8 cellular contexts compared by ENCODE assay signal in the genomic region with DNA sequence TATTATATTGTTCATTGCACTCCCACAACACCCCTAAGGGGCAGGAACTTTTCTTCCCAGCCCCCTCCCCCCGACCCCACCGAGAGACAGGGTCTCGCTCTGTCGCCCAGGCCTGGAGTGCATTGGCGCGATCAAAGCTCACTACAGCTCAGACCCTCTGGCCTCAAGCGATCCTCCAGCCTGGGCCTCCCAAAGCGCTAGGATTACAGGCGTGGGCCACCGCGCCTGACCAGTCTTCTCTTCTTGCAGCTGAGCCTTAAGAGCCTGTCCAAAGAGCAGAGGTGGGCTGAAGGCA. TPM values are rescaled to one million over a fixed set of nuclear protein-coding genes. Genes with fewer than 3 reads are reported as not detected.
DNase-seq lines count a peak whose midpoint lies in the region; ATAC-seq, FAIRE-seq and TF ChIP-seq lines count a peak whose summit lies in the region.

No MANE protein-coding gene starts in this region.

- peaks cover 16% of the 10 kb centered on the region for H3K23me2 ChIP-seq in H9 (ENCODE audit: insufficient read length, low read depth, low read length, poor library complexity, severe bottlenecking)

- H4K5ac ChIP-seq in H9 (ENCODE audit: insufficient read length, low read depth, low read length): no peak overlapping the region

- H3K23ac ChIP-seq in H9 (ENCODE audit: insufficient read length, low read depth, low read length): no peak overlapping the region

- no peak for TF ChIP-seq CTCF in H9 (conservative IDR thresholded peaks at IDR 0.05)

- H3K4me3 ChIP-seq in ACC112 (ENCODE audit: low read depth, low read length): peak overlapping the region; percentile 96

- peak overlapping the region; percentile 83 for H2AFZ ChIP-seq in ACC112 (ENCODE audit: low read length, unreplicated experiment)
- H2AFZ ChIP-seq in H9 (ENCODE audit: low read length): no peak overlapping the region

- no peak for DNase-seq in H9
- no peak for DNase-seq in activated naive CD8-positive, alpha-beta T cell treated with anti-CD3 and anti-CD28 coated beads for 36 hours
- DNase-seq in immature natural killer cell: no peak
- DNase-seq in stimulated activated CD4-positive, alpha-beta T cell treated with anti-CD3 and anti-CD28 coated beads, Interleukin-1b, Interleukin-23, amount 100 ng/mL, for 48 hours: no peak
- DNase-seq in iPS-NIHi11 (ENCODE audit: low spot score): no peak
- no peak for DNase-seq in HTR-8/SVneo (ENCODE audit: insufficient read length, low spot score)

- no peaks in the 10 kb centered on the region for H3K9me3 Mint-ChIP-seq in H9
- no peaks in the 10 kb centered on the region for H3K9me3 Mint-ChIP-seq in activated naive CD8-positive, alpha-beta T cell treated with anti-CD3 and anti-CD28 coated beads for 36 hours
- H3K9me3 Mint-ChIP-seq in immature natural killer cell: no peaks in the 10 kb centered on the region

- peak overlapping the region; percentile 59 for H3K18ac ChIP-seq in H9 (ENCODE audit: insufficient read length, low read depth, low read length)

- no peak overlapping the region for H2BK15ac ChIP-seq in H9 (ENCODE audit: low read depth, low read length)

- H2BK5ac ChIP-seq in H9 (ENCODE audit: insufficient read length, low read length): no peak overlapping the region

- H3K27ac ChIP-seq in ACC112 (ENCODE audit: low read depth, low read length) (no peak overlapping the region), H9 (ENCODE audit: insufficient read length, low read depth, low read length) (no peak overlapping the region)

- peak overlapping the region; percentile 86 to 89 for H3K4me3 Mint-ChIP-seq in H9
- peak overlapping the region; percentile 87 for H3K4me3 Mint-ChIP-seq in activated naive CD8-positive, alpha-beta T cell treated with anti-CD3 and anti-CD28 coated beads for 36 hours
- peak overlapping the region in 4 of 5 donors; percentile 21 to 49 (median 38) for H3K4me3 Mint-ChIP-seq in immature natural killer cell

- H2AK5ac ChIP-seq in H9 (ENCODE audit: insufficient read length, low read length): no peak overlapping the region

- H3K79me1 ChIP-seq in H9 (ENCODE audit: insufficient read depth, low read depth, low read length, poor library complexity, severe bottlenecking): peaks cover 8% of the 10 kb centered on the region

- ATAC-seq in GM21367 (IDR thresholded peaks at IDR 0.05; ENCODE audit: unreplicated experiment): no peak

- H2BK120ac ChIP-seq in H9 (ENCODE audit: low read depth, low read length, poor library complexity, severe bottlenecking): no peak overlapping the region

- H3K56ac ChIP-seq in H9 (ENCODE audit: insufficient read length, low read depth, low read length): no peak overlapping the region

- no peak overlapping the region for H3K14ac ChIP-seq in H9 (ENCODE audit: insufficient read depth, low read length)

- no peak overlapping the region for H2BK20ac ChIP-seq in H9 (ENCODE audit: low read depth, low read length, poor library complexity, severe bottlenecking)

- H3K36me3 ChIP-seq in ACC112 (ENCODE audit: insufficient read depth, low read length): peaks cover 13% of the 10 kb centered on the region

- H3K27me3 ChIP-seq in ACC112 (ENCODE audit: insufficient read depth, low read length) (no peaks in the 10 kb centered on the region), H9 (ENCODE audit: insufficient read depth, low read length) (no peaks in the 10 kb centered on the region)

- H3K9ac ChIP-seq in H9 (ENCODE audit: extremely low read depth, insufficient read length, low read length): peak overlapping the region; percentile 72

- H3K4me2 ChIP-seq in H9 (ENCODE audit: insufficient read depth, insufficient read length, low read length): peak overlapping the region; percentile 85

- no peak overlapping the region for H4K91ac ChIP-seq in H9 (ENCODE audit: insufficient read length, low read depth, low read length)

- H3T11ph ChIP-seq in H9 (ENCODE audit: low read length): no peak overlapping the region

- H3K9me3 ChIP-seq in H9 (ENCODE audit: control insufficient read depth, low read depth, low read length): no peaks in the 10 kb centered on the region

- H3K27ac Mint-ChIP-seq in H9: peak overlapping the region in 1 of 3 experiments; percentile 82; a peak in 1 of 7 replicates
- no peak overlapping the region for H3K27ac Mint-ChIP-seq in activated naive CD8-positive, alpha-beta T cell treated with anti-CD3 and anti-CD28 coated beads for 36 hours
- no peak overlapping the region for H3K27ac Mint-ChIP-seq in immature natural killer cell

- H2BK12ac ChIP-seq in H9 (ENCODE audit: insufficient read length, low read depth, low read length): no peak overlapping the region

- H4K20me1 ChIP-seq in H9 (ENCODE audit: control insufficient read depth, insufficient read depth, insufficient read length): no peaks in the 10 kb centered on the region

- H3K79me2 ChIP-seq in ACC112 (ENCODE audit: control insufficient read depth, insufficient read depth, low read length, unreplicated experiment) (peaks cover 21% of the 10 kb centered on the region), H9 (ENCODE audit: insufficient read depth, low read length) (peaks cover 5% of the 10 kb centered on the region; the same call in 1 of the 2 replicates)

- no peak for FAIRE-seq in HTR-8/SVneo (lab: Jason Lieb, UNC)

- peaks cover 23% of the 10 kb centered on the region for H3K4me1 ChIP-seq in ACC112 (ENCODE audit: control insufficient read depth, insufficient read depth, low read length, unreplicated experiment)
- no peaks in the 10 kb centered on the region for H3K4me1 ChIP-seq in H9 (ENCODE audit: insufficient read depth, low read length)

- no peak overlapping the region for H3K4ac ChIP-seq in H9 (ENCODE audit: low read depth, low read length)

- peaks cover 9 to 28% of the 10 kb centered on the region in 2 experiments for H3K4me1 Mint-ChIP-seq in H9
- peaks cover 31% of the 10 kb centered on the region for H3K4me1 Mint-ChIP-seq in activated naive CD8-positive, alpha-beta T cell treated with anti-CD3 and anti-CD28 coated beads for 36 hours
- H3K4me1 Mint-ChIP-seq in immature natural killer cell: peaks cover 47 to 60% of the 10 kb centered on the region in 2 donors

- peaks cover 12% of the 10 kb centered on the region for H3K27me3 Mint-ChIP-seq in H9 (ENCODE audit: low read depth)
- H3K27me3 Mint-ChIP-seq in activated naive CD8-positive, alpha-beta T cell treated with anti-CD3 and anti-CD28 coated beads for 36 hours: no peaks in the 10 kb centered on the region
- H3K27me3 Mint-ChIP-seq in immature natural killer cell (ENCODE audit: low read depth in 3 of 3): peaks cover 9 to 17% (median 15%) of the 10 kb centered on the region in 3 donors

- H3K36me3 Mint-ChIP-seq in H9 (ENCODE audit: insufficient read depth in 1 of 3, low read depth in 3 of 3): peaks cover 30 to 41% (median 37%) of the 10 kb centered on the region in 3 experiments
- H3K36me3 Mint-ChIP-seq in activated naive CD8-positive, alpha-beta T cell treated with anti-CD3 and anti-CD28 coated beads for 36 hours: peaks cover 32% of the 10 kb centered on the region
- H3K36me3 Mint-ChIP-seq in immature natural killer cell: no peaks in the 10 kb centered on the region

- H4K8ac ChIP-seq in H9 (replicated peaks; ENCODE audit: insufficient read length, low read depth, low read length): no peak overlapping the region

- WGBS in H9 (ENCODE audit: extremely low coverage, insufficient read length, low lambda C conversion rate): no CpG with 5 or more reads among the region's 11 CpGs

RNA-seq across cellular contexts. Expression of gene UNG, which starts 0.3 kb away (rescaled TPM):
- total RNA-seq in H9 (2021): 188 and 195 TPM in 2 replicates
- 10 to 100 TPM; 90.2 to 99.1 TPM for total RNA-seq in activated naive CD8-positive, alpha-beta T cell treated with anti-CD3 and anti-CD28 coated beads for 36 hours
- polyA plus RNA-seq in immature natural killer cell: 10 to 100 TPM; 30.2 to 42.3 (median 36.2) TPM

RNA-seq across cellular contexts. Expression of gene ALKBH2, which starts 3.8 kb away (rescaled TPM):
- 23.7 and 24.4 TPM in 2 replicates for total RNA-seq in H9 (2021)
- 10 to 100 TPM; 43.8 to 46.3 TPM for total RNA-seq in activated naive CD8-positive, alpha-beta T cell treated with anti-CD3 and anti-CD28 coated beads for 36 hours
- polyA plus RNA-seq in immature natural killer cell: 10 to 100 TPM in 1 of 3 donors, 1 to 10 TPM in 2; 6.2 to 11.6 (median 9.2) TPM

RNA-seq across cellular contexts. Expression of gene ACACB, which starts 19.3 kb away (rescaled TPM):
- 14.2 and 17.3 TPM in 2 replicates for total RNA-seq in H9 (2021)
- total RNA-seq in activated naive CD8-positive, alpha-beta T cell treated with anti-CD3 and anti-CD28 coated beads for 36 hours: 1 to 10 TPM; 7.8 to 8.8 TPM
- 1 to 10 TPM in 2 of 3 donors, not detected in 1; 1.2 to 2.1 TPM for polyA plus RNA-seq in immature natural killer cell

RNA-seq across cellular contexts. Expression of gene USP30, which starts 44.7 kb away (rescaled TPM):
- 6.3 and 7.8 TPM in 2 replicates for total RNA-seq in H9 (2021)
- total RNA-seq in activated naive CD8-positive, alpha-beta T cell treated with anti-CD3 and anti-CD28 coated beads for 36 hours: 1 to 10 TPM; 5.5 to 9.3 TPM
- polyA plus RNA-seq in immature natural killer cell: 10 to 100 TPM; 10.2 to 17.5 (median 12.8) TPM

Comparison
In these comparisons a context has a peak if more than half of its experiments do, and no peak if none do; other contexts are left out.
1. H3K4me3 Mint-ChIP-seq: peak in every context shown above with its lines; median percentile 88 in H9; 87 in activated naive CD8-positive, alpha-beta T cell treated with anti-CD3 and anti-CD28 coated beads for 36 hours; 38 in immature natural killer cell.